ENCODE assay signal across 1 cellular context in genomic region chr9:87428659-87429058, GRCh38.
TF ChIP-seq lines count a peak whose summit lies in the region.

No MANE protein-coding gene starts in this region.

TF ChIP-seq in GM12878, 131 proteins besides CTCF, POLR2A, EP300 and RAD21 (continued from another document):
- TF ChIP-seq STAT1 (conservative IDR thresholded peaks at IDR 0.05) = no peak
- no peak for TF ChIP-seq NR2F1 (conservative IDR thresholded peaks at IDR 0.05)
- no peak for TF ChIP-seq YBX1 (IDR thresholded peaks at IDR 0.05)
